ENCODE assay signal across 25 cellular contexts in genomic region chr1:171902527-171902926, GRCh38.
DNase-seq lines count a peak whose midpoint lies in the region; ATAC-seq and TF ChIP-seq lines count a peak whose summit lies in the region.
"Had no signal": no experiment of that assay in that cellular context is flagged by ENCODE, and none has a peak within 500 bp of the region (broad histone marks: within the 10 kb centered on the region; RNA-seq: fewer than 3 reads in every experiment).

No MANE protein-coding gene starts in this region.

- 66 to 71% methylated on average over 3 of the region's 3 CpGs for WGBS in aorta, 2 donors

- H3K4me3 Mint-ChIP-seq in activated naive CD8-positive, alpha-beta T cell treated with anti-CD3 and anti-CD28 coated beads, Interleukin-2, amount 10 ng/mL, durations not matched to agents 7 days and 5 days: peak overlapping the region; percentile 58
- H3K4me3 Mint-ChIP-seq in activated naive CD8-positive, alpha-beta T cell treated with anti-CD3 and anti-CD28 coated beads, Interleukin-2, amount 50 U/mL, for 24 hours: no peak overlapping the region
- H3K4me3 Mint-ChIP-seq: immature natural killer cell, WTC11 had no signal

- TF ChIP-seq CTCF in RWPE2 (IDR thresholded peaks at IDR 0.05; ENCODE audit: poor library complexity, severe bottlenecking) (no peak), epithelial cell of esophagus (IDR thresholded peaks at IDR 0.05; ENCODE audit: insufficient read depth, low read depth, low read length, missing control alignments) (no peak)

- H3K4me1 ChIP-seq in RWPE2 (ENCODE audit: insufficient read depth, poor library complexity, severe bottlenecking) (peaks cover 39% of the 10 kb centered on the region), aorta (ENCODE audit: control insufficient read depth in 1 of 2, insufficient read depth in 2 of 2, low read length in 2 of 2) (peaks cover 0 to 2% of the 10 kb centered on the region in 2 donors)

- no peak for ATAC-seq in activated naive CD8-positive, alpha-beta T cell treated with anti-CD3 and anti-CD28 coated beads, Interleukin-2, amount 10 ng/mL, durations not matched to agents 7 days and 5 days (ENCODE audit: low read depth)
- no peak for ATAC-seq in activated naive CD8-positive, alpha-beta T cell treated with anti-CD3 and anti-CD28 coated beads, Interleukin-2, amount 50 U/mL, for 24 hours
- ATAC-seq in RWPE2 (ENCODE audit: low read depth) (peak; percentile 45), aorta (ENCODE audit: low FRiP score) (no peak), HG03045 (IDR thresholded peaks at IDR 0.05; ENCODE audit: unreplicated experiment) (no peak)
- ATAC-seq: left ventricle myocardium superior, mucosa of descending colon, WTC11 had no signal

- H3K36me3 ChIP-seq in RWPE2 (ENCODE audit: low read depth): no peaks in the 10 kb centered on the region
- no peaks in the 10 kb centered on the region for H3K36me3 ChIP-seq in aorta (ENCODE audit: control insufficient read depth in 1 of 2, insufficient read depth in 2 of 2, low read length in 1 of 2)
- H3K36me3 ChIP-seq: tibial nerve had no signal

- H3K27me3 Mint-ChIP-seq in activated naive CD8-positive, alpha-beta T cell treated with anti-CD3 and anti-CD28 coated beads, Interleukin-2, amount 10 ng/mL, durations not matched to agents 7 days and 5 days: peaks cover 4% of the 10 kb centered on the region
- peaks cover 9% of the 10 kb centered on the region for H3K27me3 Mint-ChIP-seq in activated naive CD8-positive, alpha-beta T cell treated with anti-CD3 and anti-CD28 coated beads, Interleukin-2, amount 50 U/mL, for 24 hours

- no peaks in the 10 kb centered on the region for H3K9me3 ChIP-seq in RWPE2 (ENCODE audit: severe bottlenecking)
- no peaks in the 10 kb centered on the region for H3K9me3 ChIP-seq in aorta (ENCODE audit: control insufficient read depth, low read length)
- H3K9me3 ChIP-seq: mucosa of descending colon, tibial nerve had no signal

- DNase-seq in activated naive CD8-positive, alpha-beta T cell treated with anti-CD3 and anti-CD28 coated beads, Interleukin-2, amount 10 ng/mL, durations not matched to agents 7 days and 5 days: no peak
- DNase-seq in activated naive CD8-positive, alpha-beta T cell treated with anti-CD3 and anti-CD28 coated beads, Interleukin-2, amount 50 U/mL, for 24 hours: no peak
- DNase-seq in RWPE2 (ENCODE audit: low spot score) (no peak), epithelial cell of esophagus (ENCODE audit: low read depth) (peak; percentile 85), aorta (no peak)
- DNase-seq in stimulated activated CD4-positive, alpha-beta T cell treated with anti-CD3 and anti-CD28 coated beads, Interleukin-2, amount 100 ng/mL, for 48 hours: no peak
- DNase-seq: activated CD8-positive, alpha-beta memory T cell treated with anti-CD3 and anti-CD28 coated beads, Interleukin-2, amount 50 U/mL, for 48 hours; activated effector memory CD4-positive, alpha-beta T cell treated with anti-CD3 and anti-CD28 coated beads, Interleukin-2, amount 50 U/mL, for 16 hours; Calu3; foreskin fibroblast; immature natural killer cell; left ventricle myocardium superior; mucosa of descending colon; NCI-H1436; NCI-H524 treated with DMSO at 0.1 percent for 48 hours; RPMI8226; small intestine; stimulated activated CD4-positive, alpha-beta T cell treated with anti-CD3 and anti-CD28 coated beads, Interleukin-4, amount 100 ng/mL, for 24 hours; stimulated activated naive CD4-positive, alpha-beta T cell treated with Interleukin-2 at 50 U/mL for 16 hours; T-helper 9 cell had no signal

- peaks cover 4% of the 10 kb centered on the region for H3K4me1 Mint-ChIP-seq in activated naive CD8-positive, alpha-beta T cell treated with anti-CD3 and anti-CD28 coated beads, Interleukin-2, amount 10 ng/mL, durations not matched to agents 7 days and 5 days
- peaks cover 7% of the 10 kb centered on the region for H3K4me1 Mint-ChIP-seq in activated naive CD8-positive, alpha-beta T cell treated with anti-CD3 and anti-CD28 coated beads, Interleukin-2, amount 50 U/mL, for 24 hours

- H3K27ac Mint-ChIP-seq in activated naive CD8-positive, alpha-beta T cell treated with anti-CD3 and anti-CD28 coated beads, Interleukin-2, amount 10 ng/mL, durations not matched to agents 7 days and 5 days: no peak overlapping the region
- H3K27ac Mint-ChIP-seq in activated naive CD8-positive, alpha-beta T cell treated with anti-CD3 and anti-CD28 coated beads, Interleukin-2, amount 50 U/mL, for 24 hours: no peak overlapping the region
- H3K27ac Mint-ChIP-seq: WTC11 had no signal

- H3K27me3 ChIP-seq in RWPE2 (ENCODE audit: insufficient read depth, poor library complexity, severe bottlenecking): no peaks in the 10 kb centered on the region
- no peaks in the 10 kb centered on the region for H3K27me3 ChIP-seq in aorta (ENCODE audit: control insufficient read depth in 1 of 2, insufficient read depth in 2 of 2, low read length in 1 of 2)
- H3K27me3 ChIP-seq: tibial nerve had no signal

- H3K9me3 Mint-ChIP-seq in activated naive CD8-positive, alpha-beta T cell treated with anti-CD3 and anti-CD28 coated beads, Interleukin-2, amount 10 ng/mL, durations not matched to agents 7 days and 5 days: no peaks in the 10 kb centered on the region
- no peaks in the 10 kb centered on the region for H3K9me3 Mint-ChIP-seq in activated naive CD8-positive, alpha-beta T cell treated with anti-CD3 and anti-CD28 coated beads, Interleukin-2, amount 50 U/mL, for 24 hours
- H3K9me3 Mint-ChIP-seq: immature natural killer cell, WTC11 had no signal

- POLR2A ChIA-PET in activated naive CD8-positive, alpha-beta T cell treated with anti-CD3 and anti-CD28 coated beads, Interleukin-2, amount 10 ng/mL, durations not matched to agents 7 days and 5 days (lab: Charles Lee): no interaction called here

- H3K27ac ChIP-seq in RWPE2 (ENCODE audit: poor library complexity, severe bottlenecking) (peak overlapping the region; percentile 55), temporal lobe (ENCODE audit: low read depth, low read length) (peak overlapping the region; percentile 54), aorta (ENCODE audit: low read depth in 1 of 2, low read length in 2 of 2) (no peak overlapping the region)
- H3K27ac ChIP-seq: HL-60 had no signal

- H3K36me3 Mint-ChIP-seq in activated naive CD8-positive, alpha-beta T cell treated with anti-CD3 and anti-CD28 coated beads, Interleukin-2, amount 10 ng/mL, durations not matched to agents 7 days and 5 days: peaks cover 1% of the 10 kb centered on the region
- no peaks in the 10 kb centered on the region for H3K36me3 Mint-ChIP-seq in activated naive CD8-positive, alpha-beta T cell treated with anti-CD3 and anti-CD28 coated beads, Interleukin-2, amount 50 U/mL, for 24 hours (ENCODE audit: low read depth)
- H3K36me3 Mint-ChIP-seq: immature natural killer cell, WTC11 had no signal

- intact Hi-C loops in aorta (cut with DNase I): no loop called here

- H3K4me3 ChIP-seq in RWPE2 (ENCODE audit: severe bottlenecking) (no peak overlapping the region), epithelial cell of esophagus (ENCODE audit: low read length) (no peak overlapping the region), aorta (ENCODE audit: low read length in 2 of 2) (no peak overlapping the region)
- H3K4me3 ChIP-seq: mucosa of descending colon had no signal

Comparison
In these comparisons a context has a peak if more than half of its experiments do, and no peak if none do; other contexts are left out.
1. H3K27ac ChIP-seq: peak in RWPE2 (single experiment) and temporal lobe (single experiment); none in aorta (0 of 2).